ENCODE assay signal across 24 cellular contexts in genomic region chr1:223217781-223218180, GRCh38.
"Had no signal": no experiment of that assay in that cellular context is flagged by ENCODE, and none has a peak within 500 bp of the region (broad histone marks: within the 10 kb centered on the region; RNA-seq: fewer than 3 reads in every experiment).

No MANE protein-coding gene starts in this region.

- DNase-seq: hippocampal formation; left ventricle myocardium inferior; mesendoderm; naive B cell; natural killer cell; nephron progenitor cell; occipital lobe; ovary; psoas muscle; stimulated activated CD4-positive, alpha-beta T cell treated with anti-CD3 and anti-CD28 coated beads, Interleukin-1b, Interleukin-23, amount 100 ng/mL, for 48 hours; stimulated activated CD4-positive, alpha-beta T cell treated with anti-CD3 and anti-CD28 coated beads, Interleukin-2, amount 100 ng/mL, for 48 hours; stimulated activated CD4-positive, alpha-beta T cell treated with anti-CD3 and anti-CD28 coated beads, Interleukin-4, amount 100 ng/mL, for 4 hours; stimulated activated naive CD4-positive, alpha-beta T cell treated with Interleukin-2 at 50 U/mL for 16 hours; stimulated activated naive CD8-positive, alpha-beta T cell treated with anti-CD3 and anti-CD28 coated beads, Interleukin-15, amount 100 ng/mL, for 72 hours; substantia nigra; upper lobe of left lung had no signal

- H2AFZ ChIP-seq: neural progenitor cell had no signal

- ATAC-seq: natural killer cell; psoas muscle; right lobe of liver; stimulated activated memory B cell treated with anti-CD40 and anti-IgM and Interleukin-4, amounts not matched to agents 10 μg/mL and 1 μg/mL and 100 μg/mL, for 72 hours; stimulated activated naive CD8-positive, alpha-beta T cell treated with anti-CD3 and anti-CD28 coated beads, Interleukin-15, amount 100 ng/mL, for 72 hours had no signal

- H3K4me3 ChIP-seq: left ventricle myocardium inferior, lung, neural progenitor cell, ovary, psoas muscle, right lobe of liver, smooth muscle cell, tibial nerve, upper lobe of left lung had no signal

- H3K27ac ChIP-seq: left ventricle myocardium inferior, neural progenitor cell, neutrophil, ovary, psoas muscle, right lobe of liver, tibial nerve, upper lobe of left lung had no signal

- H3K36me3 Mint-ChIP-seq: neural progenitor cell; stimulated activated memory B cell treated with anti-CD40 and anti-IgM and Interleukin-4, amounts not matched to agents 10 μg/mL and 1 μg/mL and 100 μg/mL, for 72 hours had no signal

- H3K9ac ChIP-seq: neural progenitor cell had no signal

- H3K4me2 ChIP-seq: neural progenitor cell, smooth muscle cell had no signal

- H3K4me1 ChIP-seq: left ventricle myocardium inferior, psoas muscle, right lobe of liver, tibial nerve, upper lobe of left lung had no signal

- H3K27ac Mint-ChIP-seq: mesothelial cell of epicardium; natural killer cell; nephron progenitor cell; neural progenitor cell; stimulated activated memory B cell treated with anti-CD40 and anti-IgM and Interleukin-4, amounts not matched to agents 10 μg/mL and 1 μg/mL and 100 μg/mL, for 72 hours; stimulated activated naive CD8-positive, alpha-beta T cell treated with anti-CD3 and anti-CD28 coated beads, Interleukin-15, amount 100 ng/mL, for 72 hours had no signal

- H3K4me3 Mint-ChIP-seq: mesothelial cell of epicardium; naive B cell; natural killer cell; nephron progenitor cell; neural progenitor cell; stimulated activated memory B cell treated with anti-CD40 and anti-IgM and Interleukin-4, amounts not matched to agents 10 μg/mL and 1 μg/mL and 100 μg/mL, for 72 hours; stimulated activated naive CD8-positive, alpha-beta T cell treated with anti-CD3 and anti-CD28 coated beads, Interleukin-15, amount 100 ng/mL, for 72 hours had no signal

- H3K9me3 ChIP-seq: neutrophil, ovary, psoas muscle, right lobe of liver had no signal

- H3K36me3 ChIP-seq: left ventricle myocardium inferior, neural progenitor cell, neutrophil, ovary, right lobe of liver, tibial nerve, upper lobe of left lung had no signal

- H3K27me3 ChIP-seq: neural progenitor cell, neutrophil, ovary, right lobe of liver, tibial nerve, upper lobe of left lung had no signal

- H3K4me1 Mint-ChIP-seq: mesothelial cell of epicardium; naive B cell; natural killer cell; nephron progenitor cell; stimulated activated memory B cell treated with anti-CD40 and anti-IgM and Interleukin-4, amounts not matched to agents 10 μg/mL and 1 μg/mL and 100 μg/mL, for 72 hours had no signal

- H3K27me3 Mint-ChIP-seq: stimulated activated naive CD8-positive, alpha-beta T cell treated with anti-CD3 and anti-CD28 coated beads, Interleukin-15, amount 100 ng/mL, for 72 hours had no signal
